ENCODE assay signal across 1 cellular context in the genomic region with DNA sequence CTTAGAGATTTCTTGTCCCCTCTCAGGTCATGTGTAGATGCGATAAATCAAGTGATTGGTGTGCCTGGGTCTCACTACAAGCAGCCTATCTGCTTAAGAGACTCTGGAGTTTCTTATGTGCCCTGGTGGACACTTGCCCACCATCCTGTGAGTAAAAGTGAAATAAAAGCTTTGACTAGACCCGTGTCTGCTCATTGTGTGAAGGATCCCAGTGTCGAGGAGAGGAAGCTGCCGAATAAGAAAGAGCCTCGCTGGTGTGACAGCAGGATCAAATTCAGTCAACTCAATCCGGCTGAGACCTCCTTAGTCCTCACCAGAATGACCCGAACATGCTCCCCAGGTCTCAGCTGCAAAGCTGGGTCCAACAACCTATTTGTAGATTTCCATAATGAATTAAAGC.
TF ChIP-seq lines count a peak whose summit lies in the region.

No MANE protein-coding gene starts in this region.

TF ChIP-seq in GM12878, 131 proteins besides CTCF, POLR2A, EP300 and RAD21 (continued from another document):
- TF ChIP-seq, protein P1, sequence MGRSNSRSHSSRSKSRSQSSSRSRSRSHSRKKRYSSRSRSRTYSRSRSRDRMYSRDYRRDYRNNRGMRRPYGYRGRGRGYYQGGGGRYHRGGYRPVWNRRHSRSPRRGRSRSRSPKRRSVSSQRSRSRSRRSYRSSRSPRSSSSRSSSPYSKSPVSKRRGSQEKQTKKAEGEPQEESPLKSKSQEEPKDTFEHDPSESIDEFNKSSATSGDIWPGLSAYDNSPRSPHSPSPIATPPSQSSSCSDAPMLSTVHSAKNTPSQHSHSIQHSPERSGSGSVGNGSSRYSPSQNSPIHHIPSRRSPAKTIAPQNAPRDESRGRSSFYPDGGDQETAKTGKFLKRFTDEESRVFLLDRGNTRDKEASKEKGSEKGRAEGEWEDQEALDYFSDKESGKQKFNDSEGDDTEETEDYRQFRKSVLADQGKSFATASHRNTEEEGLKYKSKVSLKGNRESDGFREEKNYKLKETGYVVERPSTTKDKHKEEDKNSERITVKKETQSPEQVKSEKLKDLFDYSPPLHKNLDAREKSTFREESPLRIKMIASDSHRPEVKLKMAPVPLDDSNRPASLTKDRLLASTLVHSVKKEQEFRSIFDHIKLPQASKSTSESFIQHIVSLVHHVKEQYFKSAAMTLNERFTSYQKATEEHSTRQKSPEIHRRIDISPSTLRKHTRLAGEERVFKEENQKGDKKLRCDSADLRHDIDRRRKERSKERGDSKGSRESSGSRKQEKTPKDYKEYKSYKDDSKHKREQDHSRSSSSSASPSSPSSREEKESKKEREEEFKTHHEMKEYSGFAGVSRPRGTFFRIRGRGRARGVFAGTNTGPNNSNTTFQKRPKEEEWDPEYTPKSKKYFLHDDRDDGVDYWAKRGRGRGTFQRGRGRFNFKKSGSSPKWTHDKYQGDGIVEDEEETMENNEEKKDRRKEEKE (IDR thresholded peaks at IDR 0.05), result no peak
- 0 out of 4 replicates have a peak, but pooled peaks of 1 of the 2 experiments have one; percentile 11 for TF ChIP-seq BHLHE40 (IDR thresholded peaks at IDR 0.05; ENCODE audit: borderline replicate concordance in 1 of 2, low read depth in 2 of 2, low read length in 1 of 2)
- TF ChIP-seq, protein P2, sequence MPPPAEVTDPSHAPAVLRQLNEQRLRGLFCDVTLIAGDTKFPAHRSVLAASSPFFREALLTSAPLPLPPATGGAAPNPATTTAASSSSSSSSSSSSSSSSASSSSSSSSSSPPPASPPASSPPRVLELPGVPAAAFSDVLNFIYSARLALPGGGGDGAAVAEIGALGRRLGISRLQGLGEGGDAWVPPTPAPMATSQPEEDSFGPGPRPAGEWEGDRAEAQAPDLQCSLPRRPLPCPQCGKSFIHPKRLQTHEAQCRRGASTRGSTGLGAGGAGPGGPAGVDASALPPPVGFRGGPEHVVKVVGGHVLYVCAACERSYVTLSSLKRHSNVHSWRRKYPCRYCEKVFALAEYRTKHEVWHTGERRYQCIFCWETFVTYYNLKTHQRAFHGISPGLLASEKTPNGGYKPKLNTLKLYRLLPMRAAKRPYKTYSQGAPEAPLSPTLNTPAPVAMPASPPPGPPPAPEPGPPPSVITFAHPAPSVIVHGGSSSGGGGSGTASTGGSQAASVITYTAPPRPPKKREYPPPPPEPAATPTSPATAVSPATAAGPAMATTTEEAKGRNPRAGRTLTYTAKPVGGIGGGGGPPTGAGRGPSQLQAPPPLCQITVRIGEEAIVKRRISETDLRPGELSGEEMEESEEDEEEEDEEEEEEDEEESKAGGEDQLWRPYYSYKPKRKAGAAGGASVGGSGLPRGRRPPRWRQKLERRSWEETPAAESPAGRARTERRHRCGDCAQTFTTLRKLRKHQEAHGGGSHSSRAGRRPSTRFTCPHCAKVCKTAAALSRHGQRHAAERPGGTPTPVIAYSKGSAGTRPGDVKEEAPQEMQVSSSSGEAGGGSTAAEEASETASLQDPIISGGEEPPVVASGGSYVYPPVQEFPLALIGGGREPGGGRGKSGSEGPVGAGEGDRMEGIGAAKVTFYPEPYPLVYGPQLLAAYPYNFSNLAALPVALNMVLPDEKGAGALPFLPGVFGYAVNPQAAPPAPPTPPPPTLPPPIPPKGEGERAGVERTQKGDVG (CRISPR knock-in tag; IDR thresholded peaks at IDR 0.05), result no peak
- TF ChIP-seq JUNB (IDR thresholded peaks at IDR 0.05), result 0 out of 2 replicates have a peak, but pooled peaks have one; percentile 42
- TF ChIP-seq, protein P3, sequence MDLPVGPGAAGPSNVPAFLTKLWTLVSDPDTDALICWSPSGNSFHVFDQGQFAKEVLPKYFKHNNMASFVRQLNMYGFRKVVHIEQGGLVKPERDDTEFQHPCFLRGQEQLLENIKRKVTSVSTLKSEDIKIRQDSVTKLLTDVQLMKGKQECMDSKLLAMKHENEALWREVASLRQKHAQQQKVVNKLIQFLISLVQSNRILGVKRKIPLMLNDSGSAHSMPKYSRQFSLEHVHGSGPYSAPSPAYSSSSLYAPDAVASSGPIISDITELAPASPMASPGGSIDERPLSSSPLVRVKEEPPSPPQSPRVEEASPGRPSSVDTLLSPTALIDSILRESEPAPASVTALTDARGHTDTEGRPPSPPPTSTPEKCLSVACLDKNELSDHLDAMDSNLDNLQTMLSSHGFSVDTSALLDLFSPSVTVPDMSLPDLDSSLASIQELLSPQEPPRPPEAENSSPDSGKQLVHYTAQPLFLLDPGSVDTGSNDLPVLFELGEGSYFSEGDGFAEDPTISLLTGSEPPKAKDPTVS (IDR thresholded peaks at IDR 0.05; ENCODE audit: low read depth, low read length), result no peak
- TF ChIP-seq KLF5 (IDR thresholded peaks at IDR 0.05; ENCODE audit: partially characterized antibody), result no peak
- no peak for TF ChIP-seq SIX5 (IDR thresholded peaks at IDR 0.05; ENCODE audit: low read depth, low read length, severe bottlenecking)
- TF ChIP-seq PML (IDR thresholded peaks at IDR 0.05; ENCODE audit: low read length), result peak; percentile 20; the same call in 1 of the 2 replicates
- TF ChIP-seq MEF2B (IDR thresholded peaks at IDR 0.05; ENCODE audit: partially characterized antibody, poor library complexity, severe bottlenecking), result no peak
- TF ChIP-seq, protein P4, sequence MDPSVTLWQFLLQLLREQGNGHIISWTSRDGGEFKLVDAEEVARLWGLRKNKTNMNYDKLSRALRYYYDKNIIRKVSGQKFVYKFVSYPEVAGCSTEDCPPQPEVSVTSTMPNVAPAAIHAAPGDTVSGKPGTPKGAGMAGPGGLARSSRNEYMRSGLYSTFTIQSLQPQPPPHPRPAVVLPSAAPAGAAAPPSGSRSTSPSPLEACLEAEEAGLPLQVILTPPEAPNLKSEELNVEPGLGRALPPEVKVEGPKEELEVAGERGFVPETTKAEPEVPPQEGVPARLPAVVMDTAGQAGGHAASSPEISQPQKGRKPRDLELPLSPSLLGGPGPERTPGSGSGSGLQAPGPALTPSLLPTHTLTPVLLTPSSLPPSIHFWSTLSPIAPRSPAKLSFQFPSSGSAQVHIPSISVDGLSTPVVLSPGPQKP (IDR thresholded peaks at IDR 0.05; ENCODE audit: low read depth, low read length), result no peak
- TF ChIP-seq NFIC (IDR thresholded peaks at IDR 0.05; ENCODE audit: low read depth, low read length), result no peak
- TF ChIP-seq NRF1 (conservative IDR thresholded peaks at IDR 0.05; ENCODE audit: low read depth, low read length), result no peak
- no peak for TF ChIP-seq EZH2 (IDR thresholded peaks at IDR 0.05; ENCODE audit: borderline replicate concordance, control insufficient read depth, low read depth, low read length)
- TF ChIP-seq RELA (IDR thresholded peaks at IDR 0.05; ENCODE audit: borderline replicate concordance, partially characterized antibody), result no peak
- TF ChIP-seq SPI1 (IDR thresholded peaks at IDR 0.05; ENCODE audit: borderline replicate concordance, insufficient read depth, low read depth, low read length), result no peak
- TF ChIP-seq BMI1 (IDR thresholded peaks at IDR 0.05; ENCODE audit: borderline replicate concordance), result no peak
- no peak for TF ChIP-seq MXI1 (IDR thresholded peaks at IDR 0.05; ENCODE audit: low read depth, low read length)
- TF ChIP-seq RFX5 (IDR thresholded peaks at IDR 0.05; ENCODE audit: low read depth, low read length), result no peak
TF ChIP-seq in GM12878: peak in this region for 3.
